8 cellular contexts compared by ENCODE assay signal in the genomic region with DNA sequence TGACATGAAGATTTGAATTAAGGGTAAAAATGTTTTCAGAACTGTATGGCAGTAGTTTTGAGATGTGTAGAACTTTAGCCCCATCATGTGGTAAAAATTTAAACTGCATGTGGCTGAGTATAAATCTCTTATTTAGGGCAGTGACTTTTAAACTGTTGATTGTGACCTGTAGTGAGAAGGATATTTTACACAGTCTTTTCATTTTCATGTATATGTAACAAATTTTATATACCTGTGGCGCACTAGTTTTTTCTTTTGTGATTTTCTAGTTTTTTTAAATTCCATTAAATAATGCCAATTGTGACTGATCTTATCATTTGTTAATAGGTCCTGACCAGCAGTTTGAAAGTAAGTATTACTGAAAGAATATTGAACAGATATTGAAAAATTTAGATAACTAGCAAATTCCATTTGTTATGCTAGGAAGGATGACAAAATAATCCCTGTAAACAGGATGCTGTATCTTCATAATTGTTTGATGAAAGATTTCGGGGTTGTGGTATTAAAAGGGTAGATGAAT. TPM values are rescaled to one million over a fixed set of nuclear protein-coding genes. Genes with fewer than 3 reads are reported as not detected.
DNase-seq lines count a peak whose midpoint lies in the region; ATAC-seq and TF ChIP-seq lines count a peak whose summit lies in the region.

No MANE protein-coding gene starts in this region.

- intact Hi-C loops in left lung (cut with DNase I): no loop called here
- intact Hi-C loops in upper lobe of right lung (cut with DNase I): loop anchor here (10.0 kb wide), 1 partner anchor 306 kb away; no protein-coding TSS in a partner anchor

- peaks cover 0 to 24% of the 10 kb centered on the region in 2 donors for H3K4me1 ChIP-seq in left lung
- H3K4me1 ChIP-seq in upper lobe of right lung: peaks cover 8% of the 10 kb centered on the region

- H3K36me3 Mint-ChIP-seq in chondrocyte (ENCODE audit: low read depth): no peaks in the 10 kb centered on the region

- H3K27me3 ChIP-seq in left lung: no peaks in the 10 kb centered on the region
- no peaks in the 10 kb centered on the region for H3K27me3 ChIP-seq in upper lobe of right lung

- no peaks in the 10 kb centered on the region for H3K9me3 ChIP-seq in left lung
- no peaks in the 10 kb centered on the region for H3K9me3 ChIP-seq in upper lobe of right lung

- no peak overlapping the region for H3K4me3 Mint-ChIP-seq in chondrocyte (ENCODE audit: unreplicated experiment)

- peaks cover 29% of the 10 kb centered on the region for H3K4me1 Mint-ChIP-seq in chondrocyte (ENCODE audit: low read depth)

- H3K27ac ChIP-seq in left lung: no peak overlapping the region
- no peak overlapping the region for H3K27ac ChIP-seq in upper lobe of right lung

- ATAC-seq in left lung: peak; percentile 87
- peak; percentile 77 for ATAC-seq in upper lobe of right lung

- peak; percentile 97 for TF ChIP-seq CTCF in chondrocyte (IDR thresholded peaks at IDR 0.05)
- TF ChIP-seq CTCF in left lung (IDR thresholded peaks at IDR 0.05): peak; percentile 68 to 92
- TF ChIP-seq CTCF in upper lobe of right lung (IDR thresholded peaks at IDR 0.05): peak; percentile 93

- H3K27ac Mint-ChIP-seq in chondrocyte (ENCODE audit: unreplicated experiment): peak overlapping the region; percentile 75

- no peak overlapping the region for H3K4me3 ChIP-seq in left lung
- no peak overlapping the region for H3K4me3 ChIP-seq in upper lobe of right lung

- H3K36me3 ChIP-seq in left lung (peaks cover 0 to 27% of the 10 kb centered on the region in 2 donors), upper lobe of right lung (no peaks in the 10 kb centered on the region)

- H3K9me3 Mint-ChIP-seq in chondrocyte (ENCODE audit: low read depth): no peaks in the 10 kb centered on the region

- DNase-seq in AG08395 (ENCODE audit: low spot score) (peak; percentile 61), GM04503 (ENCODE audit: low read depth) (peak; percentile 14), HT-29 (ENCODE audit: low spot score) (peak; percentile 88), RKO (ENCODE audit: low spot score) (peak; percentile 73), chondrocyte (ENCODE audit: low spot score) (no peak), left lung (no peak), upper lobe of right lung (no peak)
- DNase-seq in stimulated activated CD4-positive, alpha-beta T cell treated with anti-CD3 and anti-CD28 coated beads, Interleukin-2, amount 100 ng/mL, for 24 hours: no peak

- H3K27me3 Mint-ChIP-seq in chondrocyte (ENCODE audit: low read depth): no peaks in the 10 kb centered on the region

RNA-seq across cellular contexts. Expression of a gene that starts 47.2 kb away (rescaled TPM):
- 28.9 and 29.3 TPM in 2 replicates for total RNA-seq in HT-29 (2014; rRNA removed; shearing (Covaris generic))
- total RNA-seq in chondrocyte (40.7 to 49.3 TPM (median 45.6 TPM) in 3 replicates), left lung (10 to 100 TPM; 55.3 to 59.6 TPM), upper lobe of right lung (63.0 TPM)

Comparison
In these comparisons a context has a peak if more than half of its experiments do, and no peak if none do; other contexts are left out.
1. DNase-seq: peak in AG08395 (single experiment), GM04503 (single experiment), HT-29 (single experiment) and RKO (single experiment); none in chondrocyte (single experiment), left lung (0 of 2), upper lobe of right lung (single experiment) and stimulated activated CD4-positive, alpha-beta T cell treated with anti-CD3 and anti-CD28 coated beads, Interleukin-2, amount 100 ng/mL, for 24 hours (0 of 2).
2. Peak in every context shown above with its lines, with median percentiles within 50 percentile points of each other: CTCF ChIP-seq.